ENCODE assay signal across 25 cellular contexts in the genomic region with DNA sequence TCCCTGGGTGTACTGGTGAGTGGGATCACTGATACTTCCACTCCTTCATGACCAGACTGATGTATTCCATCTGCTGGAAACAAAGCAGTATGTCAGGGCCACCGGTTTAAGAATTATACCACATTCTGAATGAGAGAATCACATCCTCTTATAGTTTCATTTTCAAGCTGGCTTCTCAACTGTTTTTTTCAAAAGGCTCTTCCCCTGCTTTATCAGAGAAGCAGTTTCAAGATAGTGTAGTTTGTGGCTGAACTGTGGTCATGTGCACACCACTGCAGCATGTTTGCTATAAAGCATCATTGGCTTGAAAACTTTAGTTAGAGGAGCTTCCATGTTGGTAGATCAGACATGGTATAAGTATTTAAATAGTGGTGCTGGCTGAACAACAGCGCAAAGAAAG.
DNase-seq lines count a peak whose midpoint lies in the region; ATAC-seq, FAIRE-seq and TF ChIP-seq lines count a peak whose summit lies in the region.
"Had no signal": no experiment of that assay in that cellular context is flagged by ENCODE, and none has a peak within 500 bp of the region (broad histone marks: within the 10 kb centered on the region; RNA-seq: fewer than 3 reads in every experiment).

No MANE protein-coding gene starts in this region.

- H3K4me1 ChIP-seq in MM.1S (ENCODE audit: low read length) (peaks cover 12% of the 10 kb centered on the region), OCI-LY3 (ENCODE audit: low read length) (peaks cover 16% of the 10 kb centered on the region), GM12878 (ENCODE audit: control insufficient read depth, insufficient read depth, low read length) (no peaks in the 10 kb centered on the region)
- H3K4me1 ChIP-seq: Caco-2, Peyer's patch had no signal

- FAIRE-seq in GM12878 (lab: Jason Lieb, UNC) = no peak
- FAIRE-seq: GM12892 had no signal

- no peak for TF ChIP-seq RAD21 in GM12878 (IDR thresholded peaks at IDR 0.05; ENCODE audit: insufficient read depth, low read depth, low read length)

- no peaks in the 10 kb centered on the region for H4K20me1 ChIP-seq in MM.1S (ENCODE audit: insufficient read depth, low read length)
- no peaks in the 10 kb centered on the region for H4K20me1 ChIP-seq in OCI-LY3 (ENCODE audit: insufficient read depth, low read length)
- no peaks in the 10 kb centered on the region for H4K20me1 ChIP-seq in GM12878 (ENCODE audit: control insufficient read depth, insufficient read depth)

- H2AFZ ChIP-seq in MM.1S (ENCODE audit: low read length) (peak overlapping the region; percentile 45), OCI-LY3 (ENCODE audit: low read depth, low read length) (peak overlapping the region; percentile 62), GM12878 (ENCODE audit: control insufficient read depth, low read depth, low read length) (no peak overlapping the region)

- DNase-seq in MM.1S (peak; percentile 88), GM12878 (ENCODE audit: low read depth, low spot score) (no peak), NCI-H2196 (lab: John Stamatoyannopoulos, UW; ENCODE audit: unreplicated experiment) (no peak)
- DNase-seq: Caco-2; CD8-positive, alpha-beta T cell; EL; GDM1; KBM-7; NCI-H1092 treated with DMSO at 0.1 percent for 48 hours; NCI-H1436 treated with DMSO at 0.1 percent for 48 hours; NCI-H187 treated with DMSO at 0.1 percent for 48 hours; NCI-H2171 treated with DMSO at 0.1 percent for 48 hours; NCI-H446; NCI-H526; Peyer's patch; SIG-M5; SW 1271; T-helper 9 cell had no signal

- H3K9me2 ChIP-seq in MM.1S (replicated peaks; ENCODE audit: insufficient read depth, low read length) = no peaks in the 10 kb centered on the region

- intact Hi-C loops in GM12878 (cut with micrococcal nuclease; ENCODE audit: unreplicated experiment) = no loop called here

- ATAC-seq in HG03432 (IDR thresholded peaks at IDR 0.05; ENCODE audit: unreplicated experiment) = peak; percentile 54
- ATAC-seq in GM12878 = peak; percentile 41
- ATAC-seq in GM19455 (IDR thresholded peaks at IDR 0.05; ENCODE audit: unreplicated experiment) = no peak
- ATAC-seq in HG03354 (IDR thresholded peaks at IDR 0.05; ENCODE audit: poor library complexity, severe bottlenecking, unreplicated experiment) = no peak
- ATAC-seq: CD8-positive, alpha-beta T cell had no signal

- RAD21 ChIA-PET in GM12878 (lab: Charles Lee; ENCODE audit: unreplicated experiment) = no interaction called here

- no peak for TF ChIP-seq EP300 in GM12878 (IDR thresholded peaks at IDR 0.05; ENCODE audit: borderline replicate concordance in 1 of 2, control insufficient read depth in 1 of 2, low read depth in 2 of 2, low read length in 2 of 2)

- in situ Hi-C loops in GM12878 (cut with MboI) = no loop called here

- H3K9ac ChIP-seq in MM.1S (ENCODE audit: low read length) (no peak overlapping the region), OCI-LY3 (ENCODE audit: low read length) (no peak overlapping the region), GM12878 (ENCODE audit: control insufficient read depth, insufficient read depth, low read length) (no peak overlapping the region)

- SMC1A ChIA-PET in GM12878 (lab: Charles Lee; ENCODE audit: uncharacterized antibody, unreplicated experiment) = interaction anchor here (1.2 kb wide), 1 partner anchor 10 kb away, joined by 3 read pairs; no protein-coding TSS in a partner anchor

- H3K4me3 ChIP-seq in MM.1S (ENCODE audit: low read length) = peak overlapping the region; percentile 14; the same call in 1 of the 2 replicates
- H3K4me3 ChIP-seq in OCI-LY3 (ENCODE audit: low read length) = 0 out of 2 replicates have a peak overlapping the region, but pooled peaks have one; percentile 19
- H3K4me3 ChIP-seq in GM12878 = no peak overlapping the region
- H3K4me3 ChIP-seq: Peyer's patch, SK-N-MC had no signal

- H3K27me3 ChIP-seq in MM.1S (replicated peaks; ENCODE audit: insufficient read depth, low read length) (no peaks in the 10 kb centered on the region), OCI-LY3 (ENCODE audit: low read depth, low read length) (no peaks in the 10 kb centered on the region), GM12878 (replicated peaks in 1 of 2; ENCODE audit: control insufficient read depth in 2 of 2, insufficient read depth in 2 of 2, low read length in 1 of 2) (no peaks in the 10 kb centered on the region)
- H3K27me3 ChIP-seq: Peyer's patch had no signal

- peak; percentile 10; the same call in 1 of the 2 replicates for TF ChIP-seq CTCF in MM.1S (IDR thresholded peaks at IDR 0.05; ENCODE audit: low read length)
- TF ChIP-seq CTCF in OCI-LY3 (IDR thresholded peaks at IDR 0.05; ENCODE audit: low read depth, low read length) = no peak
- TF ChIP-seq CTCF in GM12878 (IDR thresholded peaks at IDR 0.05 in 2 of 3, conservative IDR thresholded peaks at IDR 0.05 in 1 of 3; ENCODE audit: control insufficient read depth in 2 of 3, extremely low read depth in 1 of 3, insufficient read depth in 1 of 3, low read depth in 3 of 3, low read length in 3 of 3) = no peak

- BruUV-seq in GM12878 (replicated peaks; lab: Mats Ljungman, UMichigan) = no TSS peak

- peaks cover 10% of the 10 kb centered on the region for H3F3A ChIP-seq in MM.1S (ENCODE audit: insufficient read depth, low read length)

- H3K36me3 ChIP-seq in MM.1S (replicated peaks; ENCODE audit: insufficient read depth, low read length) (no peaks in the 10 kb centered on the region), OCI-LY3 (replicated peaks; ENCODE audit: low read depth, low read length) (no peaks in the 10 kb centered on the region), GM12878 (ENCODE audit: control insufficient read depth in 2 of 2, insufficient read depth in 2 of 2, low read length in 1 of 2) (no peaks in the 10 kb centered on the region)
- H3K36me3 ChIP-seq: Peyer's patch had no signal

- H3K4me2 ChIP-seq in MM.1S (ENCODE audit: low read depth, low read length) (peak overlapping the region; percentile 66), OCI-LY3 (ENCODE audit: low read length) (peak overlapping the region; percentile 51), GM12878 (ENCODE audit: control insufficient read depth, insufficient read depth) (no peak overlapping the region)

- CTCF ChIA-PET in GM12878 (lab: Yijun Ruan, JAX) = no interaction called here

- H3K9me3 ChIP-seq in MM.1S (replicated peaks; ENCODE audit: insufficient read depth, low read length) (no peaks in the 10 kb centered on the region), OCI-LY3 (ENCODE audit: insufficient read depth, low read length) (no peaks in the 10 kb centered on the region), GM12878 (replicated peaks; ENCODE audit: control insufficient read depth, insufficient read depth, low read length) (no peaks in the 10 kb centered on the region)
- H3K9me3 ChIP-seq: Caco-2, Peyer's patch had no signal

- H3K79me2 ChIP-seq in MM.1S (ENCODE audit: low read length) = no peaks in the 10 kb centered on the region
- H3K79me2 ChIP-seq in OCI-LY3 (ENCODE audit: low read length) = no peaks in the 10 kb centered on the region
- no peaks in the 10 kb centered on the region for H3K79me2 ChIP-seq in GM12878 (ENCODE audit: control insufficient read depth, insufficient read depth, low read length)

- WGBS in GM12878 (ENCODE audit: insufficient coverage, insufficient replicate concordance, low lambda C conversion rate, missing lambda C conversion rate) = 11% methylated on average over 2 of the region's 2 CpGs

- no peak for TF ChIP-seq POLR2A in GM12878 (IDR thresholded peaks at IDR 0.05; ENCODE audit: low read depth, low read length)

- H3K27ac ChIP-seq in MM.1S (ENCODE audit: low read length) (peak overlapping the region; percentile 53; the same call in 1 of the 2 replicates), OCI-LY3 (ENCODE audit: low read length) (peak overlapping the region; percentile 68), GM12878 (ENCODE audit: control insufficient read depth, insufficient read depth) (no peak overlapping the region)
- H3K27ac ChIP-seq: C4-2B, Peyer's patch, SK-N-MC had no signal

- POLR2A ChIA-PET in GM12878 (lab: Charles Lee) = no interaction called here

TF ChIP-seq in GM12878, 131 proteins besides CTCF, POLR2A, EP300 and RAD21:
- TF ChIP-seq TBL1XR1 (IDR thresholded peaks at IDR 0.05; ENCODE audit: low read depth, low read length) = no peak
- no peak for TF ChIP-seq PAX8 (IDR thresholded peaks at IDR 0.05)
- no peak for TF ChIP-seq IKZF2 (IDR thresholded peaks at IDR 0.05)
- TF ChIP-seq USF1 (IDR thresholded peaks at IDR 0.05; ENCODE audit: borderline replicate concordance, extremely low read length, insufficient read depth, low read depth, low read length) = no peak
- TF ChIP-seq HDAC2 (IDR thresholded peaks at IDR 0.05) = no peak

Comparison
In these comparisons a context has a peak if more than half of its experiments do, and no peak if none do; other contexts are left out.
1. ATAC-seq: peak in HG03432 (single experiment) and GM12878 (single experiment); none in GM19455 (single experiment) and HG03354 (single experiment).